Comparison of ENCODE assay signal across 8 cellular contexts in genomic region chr5:117633093-117633492, GRCh38.
"Had no signal": no experiment of that assay in that cellular context is flagged by ENCODE, and none has a peak within 500 bp of the region (broad histone marks: within the 10 kb centered on the region; RNA-seq: fewer than 3 reads in every experiment).

No MANE protein-coding gene starts in this region.

- H3K9me3 ChIP-seq: HAP-1 had no signal

- H3K4me3 Mint-ChIP-seq: H9, HFFc6 had no signal

- H3K4me3 ChIP-seq: GM23248, HAP-1 had no signal

- H3K36me3 ChIP-seq: HAP-1 had no signal

- H3K27ac ChIP-seq: GM23248 had no signal

- DNase-seq: GM23248, GOT3, H7, H9, HCEC 1CT, HFFc6 had no signal

- ATAC-seq: HCT116 had no signal

- H3K4me1 ChIP-seq: HAP-1 had no signal

- H3K4me1 Mint-ChIP-seq: H9 had no signal

- H3K27ac Mint-ChIP-seq: H9, HFFc6 had no signal

- H3K9ac ChIP-seq: GM23248 had no signal

- H2AFZ ChIP-seq: GM23248 had no signal
